ENCODE assay signal across 8 cellular contexts in the genomic region with DNA sequence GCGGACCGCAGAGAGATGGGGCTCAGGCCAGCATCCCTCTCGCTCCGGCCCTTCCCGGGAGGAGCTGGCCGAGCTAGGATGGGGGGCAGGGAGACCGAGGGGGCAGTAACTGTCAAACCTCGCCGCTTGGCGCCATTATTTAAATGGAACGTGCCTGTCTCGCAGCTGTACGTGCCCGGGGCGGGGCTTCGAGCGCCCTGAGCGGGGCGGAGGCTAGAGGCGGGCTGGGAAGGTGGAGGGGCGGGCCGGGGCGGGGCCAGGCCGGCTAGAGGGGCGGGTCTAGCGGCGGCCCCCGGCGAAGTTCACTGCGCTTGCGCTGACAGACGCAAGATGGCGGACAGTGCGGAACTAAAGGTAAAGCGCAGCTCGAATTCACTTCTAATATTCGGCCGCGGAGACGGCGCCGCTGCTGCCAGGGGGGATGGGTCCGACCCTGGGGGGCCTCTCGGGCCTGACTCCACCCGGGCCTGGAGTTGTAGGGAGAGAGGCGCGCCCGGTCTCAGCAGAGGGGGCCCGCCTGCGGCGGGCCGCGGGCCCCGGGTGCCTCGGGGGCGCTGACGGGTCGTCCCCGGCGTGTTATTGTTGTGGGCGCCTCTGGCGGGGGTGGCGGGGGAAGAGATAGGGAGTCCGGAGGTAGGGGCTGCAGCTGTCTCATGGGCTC.
A peak's percentile ranks its signal among the peaks of the same experiment; 100 is the strongest.
DNase-seq lines count a peak whose midpoint lies in the region; ATAC-seq and TF ChIP-seq lines count a peak whose summit lies in the region.

A gene (plus strand): TSS at position 319 of the 661 bp plus-strand sequence. CDS start 12 bp downstream, at position 331.

- TF ChIP-seq CTCF in AG10803 (conservative IDR thresholded peaks at IDR 0.05; ENCODE audit: low read length): no peak

- ATAC-seq in GM19043 (IDR thresholded peaks at IDR 0.05; ENCODE audit: low read depth, unreplicated experiment) (peak; percentile 65), HG03354 (IDR thresholded peaks at IDR 0.05; ENCODE audit: poor library complexity, severe bottlenecking, unreplicated experiment) (peak; percentile 81)
- peak; percentile 89 to 92 for ATAC-seq in activated CD4-positive, CD25-positive, alpha-beta regulatory T cell treated with anti-CD3 and anti-CD28 coated beads, Interleukin-2, amount 50 U/mL, for 24 hours

- DNase-seq in AG10803 (ENCODE audit: low read depth) (peak; percentile 90), NCI-H446 treated with DMSO at 0.1 percent for 48 hours (lab: John Stamatoyannopoulos, UW) (peak; percentile 75), cerebellar cortex (ENCODE audit: low spot score) (peak; percentile 93), islet precursor cell (peak; percentile 97)
- DNase-seq in stimulated activated CD4-positive, alpha-beta T cell treated with anti-CD3 and anti-CD28 coated beads, Interleukin-12 subunit alpha, Interleukin-12 subunit beta, amount 100 ng/mL, for 4 hours: peak; percentile 93

- peak within 1 kb of the TSS; percentile 85 for H3K4me3 ChIP-seq in AG10803 (ENCODE audit: low read length)

Comparison
In these comparisons a context has a peak if more than half of its experiments do, and no peak if none do; other contexts are left out.
1. Peak in every context shown above with its lines: DNase-seq, ATAC-seq and H3K4me3 ChIP-seq.